In the genomic region with DNA sequence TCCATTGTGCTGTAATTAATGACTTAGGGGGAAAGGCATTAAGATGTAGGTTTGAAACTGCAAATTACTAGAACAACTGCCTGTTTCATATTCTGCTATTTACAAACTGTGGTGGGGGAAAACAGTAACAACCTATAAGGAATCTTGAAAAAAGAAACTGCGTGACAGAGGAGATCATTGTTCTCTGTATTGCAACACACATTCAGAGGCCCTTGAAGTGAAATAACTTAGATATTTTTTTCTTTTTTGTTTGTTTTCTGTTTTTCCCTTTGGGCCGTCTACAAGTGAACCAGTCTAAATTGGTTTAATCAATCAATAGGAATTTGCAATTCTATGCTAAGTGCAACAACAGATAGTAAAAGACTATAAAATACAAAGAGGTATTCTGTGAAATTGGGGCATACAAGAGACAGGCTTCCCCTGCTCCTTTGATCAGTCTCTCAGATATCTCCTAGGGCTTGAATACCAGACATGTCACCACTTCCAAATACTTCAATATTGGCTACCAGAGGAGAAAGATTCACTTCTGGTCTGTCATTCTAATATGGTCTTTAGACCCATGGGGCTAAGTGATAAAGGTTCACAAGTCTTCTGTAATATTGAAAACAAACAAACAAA, we compare ENCODE assay signal across 31 cellular contexts.
"Had no signal": no experiment of that assay in that cellular context is flagged by ENCODE, and none has a peak within 500 bp of the region (broad histone marks: within the 10 kb centered on the region; RNA-seq: fewer than 3 reads in every experiment).

No MANE protein-coding gene starts in this region.

- H2AFZ ChIP-seq: hepatocyte had no signal

- H3K9me3 ChIP-seq: testis, vagina had no signal

- H3K9me3 Mint-ChIP-seq: T-helper 1 cell treated with Interleukin-12 subunit alpha and Interleukin-12 subunit beta and Interleukin-4 antibody, amounts not matched to agents 30 μg/mL and 1 μg/mL, for 36 hours had no signal

- H3K79me2 ChIP-seq: hepatocyte had no signal

- FAIRE-seq: astrocyte, frontal cortex, keratinocyte had no signal

- H3K27me3 ChIP-seq: brain microvascular endothelial cell, esophagus squamous epithelium, hepatocyte, testis, vagina had no signal

- H3K4me3 ChIP-seq: esophagus squamous epithelium, hepatocyte, testis, vagina had no signal

- H3K4me1 Mint-ChIP-seq: activated naive CD8-positive, alpha-beta T cell treated with anti-CD3 and anti-CD28 coated beads for 36 hours; naive thymus-derived CD4-positive, alpha-beta T cell had no signal

- H3K4me3 Mint-ChIP-seq: activated naive CD8-positive, alpha-beta T cell treated with anti-CD3 and anti-CD28 coated beads for 36 hours; dendritic cell treated with granulocyte-macrophage colony-stimulating factor and Interleukin-4, amounts not matched to agents 40 ng/mL and 50 ng/mL, for 4 days; endodermal cell; naive thymus-derived CD4-positive, alpha-beta T cell; T-helper 1 cell treated with Interleukin-12 subunit alpha and Interleukin-12 subunit beta and Interleukin-4 antibody, amounts not matched to agents 30 μg/mL and 1 μg/mL, for 36 hours; type B pancreatic cell had no signal

- H3K36me3 ChIP-seq: brain microvascular endothelial cell, esophagus squamous epithelium, vagina, WERI-Rb-1 had no signal

- H3K27ac Mint-ChIP-seq: activated naive CD8-positive, alpha-beta T cell treated with anti-CD3 and anti-CD28 coated beads for 36 hours; dendritic cell treated with granulocyte-macrophage colony-stimulating factor and Interleukin-4, amounts not matched to agents 40 ng/mL and 50 ng/mL, for 4 days; endodermal cell; naive thymus-derived CD4-positive, alpha-beta T cell; T-helper 1 cell treated with Interleukin-12 subunit alpha and Interleukin-12 subunit beta and Interleukin-4 antibody, amounts not matched to agents 30 μg/mL and 1 μg/mL, for 36 hours; type B pancreatic cell had no signal

- DNase-seq: activated CD4-positive, alpha-beta T cell treated with anti-CD3 and anti-CD28 coated beads for 48 hours; activated CD4-positive, alpha-beta T cell treated with anti-CD3 and anti-CD28 coated beads, Interleukin-2, amount 50 U/mL, for 48 hours; activated CD8-positive, alpha-beta memory T cell treated with anti-CD3 and anti-CD28 coated beads for 24 hours; activated effector memory CD4-positive, alpha-beta T cell treated with Interleukin-2 at 50 U/mL for 16 hours; activated naive CD4-positive, alpha-beta T cell treated with Interleukin-2 at 50 U/mL for 16 hours; activated naive CD8-positive, alpha-beta T cell treated with anti-CD3 and anti-CD28 coated beads for 36 hours; amniotic stem cell; brain microvascular endothelial cell; central memory CD4-positive, alpha-beta T cell; endodermal cell; esophagus squamous epithelium; left cardiac atrium; midbrain; naive thymus-derived CD4-positive, alpha-beta T cell; nucleus accumbens; right cardiac atrium; stimulated activated CD4-positive, alpha-beta T cell treated with anti-CD3 and anti-CD28 coated beads, Interleukin-2, amount 100 ng/mL, for 48 hours; stimulated activated naive CD8-positive, alpha-beta T cell treated with anti-CD3 and anti-CD28 coated beads, Interleukin-15, Interleukin-2, amounts not matched to agents 100 U/mL and 50 U/mL, for 24 hours; SW 1271; T-helper 9 cell; testis; WERI-Rb-1 had no signal

- H3K4me2 ChIP-seq: hepatocyte had no signal

- H3K36me3 Mint-ChIP-seq: activated naive CD8-positive, alpha-beta T cell treated with anti-CD3 and anti-CD28 coated beads for 36 hours; naive thymus-derived CD4-positive, alpha-beta T cell had no signal

- H3K4me1 ChIP-seq: esophagus squamous epithelium, vagina had no signal

- H3K27ac ChIP-seq: brain microvascular endothelial cell, epithelial cell of prostate, esophagus squamous epithelium, hepatocyte, testis, vagina, WERI-Rb-1 had no signal

- H3K27me3 Mint-ChIP-seq: activated naive CD8-positive, alpha-beta T cell treated with anti-CD3 and anti-CD28 coated beads for 36 hours; dendritic cell treated with granulocyte-macrophage colony-stimulating factor and Interleukin-4, amounts not matched to agents 40 ng/mL and 50 ng/mL, for 4 days; naive thymus-derived CD4-positive, alpha-beta T cell; type B pancreatic cell had no signal
